Comparison of ENCODE assay signal across 8 cellular contexts in the genomic region with DNA sequence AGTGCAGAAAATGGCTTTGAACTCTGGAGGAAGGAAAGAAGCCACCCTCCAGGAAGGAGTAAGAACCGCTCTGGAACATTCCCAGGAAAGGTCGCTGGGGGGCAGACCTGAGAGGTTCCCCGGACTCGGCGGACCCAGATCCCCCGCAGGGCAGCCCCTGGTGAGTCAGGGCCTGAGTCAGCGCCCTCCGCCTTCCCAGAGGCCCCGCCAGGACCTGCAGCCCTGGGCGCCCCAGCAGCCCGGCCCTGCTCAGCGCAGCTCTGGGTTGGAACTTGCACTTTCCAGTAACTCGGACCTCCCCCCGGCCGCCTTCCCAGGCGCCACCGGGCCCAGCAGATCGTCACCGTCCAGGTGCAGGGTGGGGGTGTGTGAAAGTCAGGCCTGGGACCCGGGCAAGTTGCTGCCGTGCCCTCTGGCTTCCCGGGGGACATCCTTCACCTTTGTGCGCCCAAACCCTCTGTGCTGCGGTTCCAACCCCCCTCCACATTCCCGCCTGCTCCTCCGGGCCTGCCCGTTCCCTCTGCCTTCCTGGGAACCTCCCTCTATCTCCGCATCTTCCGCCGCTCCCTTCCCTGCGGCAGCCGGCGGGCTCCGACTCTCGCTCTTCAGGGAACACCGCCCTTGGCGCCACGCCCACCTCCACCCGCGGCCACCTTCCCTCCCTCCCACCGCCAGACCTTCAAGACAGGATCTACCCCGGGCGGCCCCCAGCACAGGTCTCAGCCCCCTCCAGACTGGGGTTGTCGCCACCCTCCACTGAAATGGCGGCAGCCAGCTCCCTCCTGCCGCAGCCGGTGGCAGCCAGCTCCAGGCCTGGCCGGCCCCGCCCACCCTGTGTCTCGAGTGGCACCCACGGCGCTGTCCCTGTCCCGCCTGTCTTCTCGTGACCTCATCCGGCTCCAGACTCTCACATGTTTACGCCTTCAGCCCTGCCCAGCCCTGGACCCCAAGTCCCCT. TPM values are rescaled to one million over a fixed set of nuclear protein-coding genes. Genes with fewer than 3 reads are reported as not detected.
A peak's percentile ranks its signal among the peaks of the same experiment; 100 is the strongest.
DNase-seq lines count a peak whose midpoint lies in the region; ATAC-seq and TF ChIP-seq lines count a peak whose summit lies in the region.

No MANE protein-coding gene starts in this region.

- peak; percentile 74 for DNase-seq in DMS 273 treated with DMSO at 0.1 percent for 48 hours (lab: John Stamatoyannopoulos, UW)
- DNase-seq in RPMI8226 = peak; percentile 94
- peak; percentile 60 for DNase-seq in activated T-helper 2 cell treated with anti-CD3 and anti-CD28 coated beads, Interferon-gamma antibody, Interleukin-2, Interleukin-4, amounts not matched to agents 10 μg/mL and 5 μg/mL and 100 μg/mL, durations not matched to agents 14 hours and 24 hours and 36 hours (ENCODE audit: low spot score)
- peak; percentile 98 for DNase-seq in fibroblast of mammary gland (ENCODE audit: low read depth)
- peak; percentile 91 for DNase-seq in natural killer cell treated with Interleukin-12 subunit alpha and Interleukin-12 subunit beta and Interleukin-15 and Interleukin-18, amount 100 ng/mL, for 72 hours (ENCODE audit: low spot score)
- peak; percentile 31 to 73 (median 68) for DNase-seq in stimulated activated naive CD4-positive, alpha-beta T cell (lab: John Stamatoyannopoulos, UW)

- peaks cover 0 to 8% (median 2%) of the 10 kb centered on the region in 3 donors for H3K9me3 Mint-ChIP-seq in IgD-negative memory B cell
- H3K9me3 Mint-ChIP-seq in activated T-helper 2 cell treated with anti-CD3 and anti-CD28 coated beads, Interferon-gamma antibody, Interleukin-2, Interleukin-4, amounts not matched to agents 10 μg/mL and 5 μg/mL and 100 μg/mL, durations not matched to agents 14 hours and 24 hours and 36 hours = no peaks in the 10 kb centered on the region
- no peaks in the 10 kb centered on the region for H3K9me3 Mint-ChIP-seq in natural killer cell treated with Interleukin-12 subunit alpha and Interleukin-12 subunit beta and Interleukin-15 and Interleukin-18, amount 100 ng/mL, for 72 hours

- peak; percentile 67 for ATAC-seq in GM21515 (IDR thresholded peaks at IDR 0.05; ENCODE audit: unreplicated experiment)
- peak; percentile 99 for ATAC-seq in natural killer cell treated with Interleukin-12 subunit alpha and Interleukin-12 subunit beta and Interleukin-15 and Interleukin-18, amount 100 ng/mL, for 72 hours

- TF ChIP-seq CTCF in fibroblast of mammary gland (conservative IDR thresholded peaks at IDR 0.05; ENCODE audit: control insufficient read depth, insufficient read depth, low read depth, low read length) = peak; percentile 70

- H3K4me3 ChIP-seq in fibroblast of mammary gland (ENCODE audit: control insufficient read depth, low read depth, low read length) = peak overlapping the region; percentile 58

- H3K27me3 Mint-ChIP-seq in IgD-negative memory B cell = no peaks in the 10 kb centered on the region
- H3K27me3 Mint-ChIP-seq in activated T-helper 2 cell treated with anti-CD3 and anti-CD28 coated beads, Interferon-gamma antibody, Interleukin-2, Interleukin-4, amounts not matched to agents 10 μg/mL and 5 μg/mL and 100 μg/mL, durations not matched to agents 14 hours and 24 hours and 36 hours (ENCODE audit: low read depth) = peaks cover 6% of the 10 kb centered on the region
- H3K27me3 Mint-ChIP-seq in natural killer cell treated with Interleukin-12 subunit alpha and Interleukin-12 subunit beta and Interleukin-15 and Interleukin-18, amount 100 ng/mL, for 72 hours = no peaks in the 10 kb centered on the region

- H3K4me3 Mint-ChIP-seq in IgD-negative memory B cell = peak overlapping the region; percentile 88 to 96 (median 92)
- H3K4me3 Mint-ChIP-seq in activated T-helper 2 cell treated with anti-CD3 and anti-CD28 coated beads, Interferon-gamma antibody, Interleukin-2, Interleukin-4, amounts not matched to agents 10 μg/mL and 5 μg/mL and 100 μg/mL, durations not matched to agents 14 hours and 24 hours and 36 hours (ENCODE audit: low read depth) = peak overlapping the region; percentile 83
- peak overlapping the region; percentile 86 for H3K4me3 Mint-ChIP-seq in natural killer cell treated with Interleukin-12 subunit alpha and Interleukin-12 subunit beta and Interleukin-15 and Interleukin-18, amount 100 ng/mL, for 72 hours

- peaks cover 2% of the 10 kb centered on the region for H3K36me3 Mint-ChIP-seq in IgD-negative memory B cell
- no peaks in the 10 kb centered on the region for H3K36me3 Mint-ChIP-seq in activated T-helper 2 cell treated with anti-CD3 and anti-CD28 coated beads, Interferon-gamma antibody, Interleukin-2, Interleukin-4, amounts not matched to agents 10 μg/mL and 5 μg/mL and 100 μg/mL, durations not matched to agents 14 hours and 24 hours and 36 hours (ENCODE audit: low read depth)
- H3K36me3 Mint-ChIP-seq in natural killer cell treated with Interleukin-12 subunit alpha and Interleukin-12 subunit beta and Interleukin-15 and Interleukin-18, amount 100 ng/mL, for 72 hours = no peaks in the 10 kb centered on the region

- peaks cover 0 to 5% (median 3%) of the 10 kb centered on the region in 3 donors for H3K4me1 Mint-ChIP-seq in IgD-negative memory B cell
- H3K4me1 Mint-ChIP-seq in activated T-helper 2 cell treated with anti-CD3 and anti-CD28 coated beads, Interferon-gamma antibody, Interleukin-2, Interleukin-4, amounts not matched to agents 10 μg/mL and 5 μg/mL and 100 μg/mL, durations not matched to agents 14 hours and 24 hours and 36 hours (ENCODE audit: low read depth) = peaks cover 5% of the 10 kb centered on the region
- H3K4me1 Mint-ChIP-seq in natural killer cell treated with Interleukin-12 subunit alpha and Interleukin-12 subunit beta and Interleukin-15 and Interleukin-18, amount 100 ng/mL, for 72 hours (ENCODE audit: low read depth in 2 of 2) = peaks cover 0 to 5% of the 10 kb centered on the region in 2 donors

- intact Hi-C loops in activated T-helper 2 cell treated with anti-CD3 and anti-CD28 coated beads, Interferon-gamma antibody, Interleukin-2, Interleukin-4, amounts not matched to agents 10 μg/mL and 5 μg/mL and 100 μg/mL, durations not matched to agents 14 hours and 24 hours and 36 hours (cut with micrococcal nuclease) = loop anchor here (1.0 to 2.0 kb wide), 4 partner anchors 23 to 283 kb away; a partner anchor contains a TSS

- H3K27ac Mint-ChIP-seq in IgD-negative memory B cell = peak overlapping the region; percentile 80 to 95 (median 90)
- peak overlapping the region; percentile 77 for H3K27ac Mint-ChIP-seq in activated T-helper 2 cell treated with anti-CD3 and anti-CD28 coated beads, Interferon-gamma antibody, Interleukin-2, Interleukin-4, amounts not matched to agents 10 μg/mL and 5 μg/mL and 100 μg/mL, durations not matched to agents 14 hours and 24 hours and 36 hours
- peak overlapping the region; percentile 9 to 54 for H3K27ac Mint-ChIP-seq in natural killer cell treated with Interleukin-12 subunit alpha and Interleukin-12 subunit beta and Interleukin-15 and Interleukin-18, amount 100 ng/mL, for 72 hours

RNA-seq across cellular contexts. Expression of a gene that starts 36.8 kb away (rescaled TPM):
- polyA plus RNA-seq in IgD-negative memory B cell = not detected
- not detected in 2 replicates for total RNA-seq in activated T-helper 2 cell treated with anti-CD3 and anti-CD28 coated beads, Interferon-gamma antibody, Interleukin-2, Interleukin-4, amounts not matched to agents 10 μg/mL and 5 μg/mL and 100 μg/mL, durations not matched to agents 14 hours and 24 hours and 36 hours
- total RNA-seq in natural killer cell treated with Interleukin-12 subunit alpha and Interleukin-12 subunit beta and Interleukin-15 and Interleukin-18, amount 100 ng/mL, for 72 hours = not detected

Comparison
In these comparisons a context has a peak if more than half of its experiments do, and no peak if none do; other contexts are left out.
1. Peak in every context shown above with its lines: DNase-seq, ATAC-seq and H3K4me3 ChIP-seq.
2. H3K27ac Mint-ChIP-seq: peak in every context shown above with its lines; median percentile 90 in IgD-negative memory B cell; 77 in activated T-helper 2 cell treated with anti-CD3 and anti-CD28 coated beads, Interferon-gamma antibody, Interleukin-2, Interleukin-4, amounts not matched to agents 10 μg/mL and 5 μg/mL and 100 μg/mL, durations not matched to agents 14 hours and 24 hours and 36 hours; 32 in natural killer cell treated with Interleukin-12 subunit alpha and Interleukin-12 subunit beta and Interleukin-15 and Interleukin-18, amount 100 ng/mL, for 72 hours.